ENCODE assay signal across 17 cellular contexts in genomic region chr5:157205708-157206107, GRCh38. TPM values are rescaled to one million over a fixed set of nuclear protein-coding genes. Genes with fewer than 3 reads are reported as not detected.
"Had no signal": no experiment of that assay in that cellular context is flagged by ENCODE, and none has a peak within 500 bp of the region (broad histone marks: within the 10 kb centered on the region; RNA-seq: fewer than 3 reads in every experiment).

No MANE protein-coding gene starts in this region.

- H3K36me3 ChIP-seq: colonic mucosa, pancreas had no signal

- H3K27ac ChIP-seq: colonic mucosa, pancreas had no signal

- ATAC-seq: esophagus mucosa, left lobe of liver, pancreas, sciatic nerve had no signal

- H3K9me3 ChIP-seq: colonic mucosa, pancreas had no signal

- H3K4me3 ChIP-seq: colonic mucosa, pancreas had no signal

- H3K27me3 ChIP-seq: colonic mucosa, pancreas had no signal

- DNase-seq: activated CD4-positive, CD25-positive, alpha-beta regulatory T cell treated with anti-CD3 and anti-CD28 coated beads, Interleukin-2, amount 50 U/mL, for 72 hours; activated gamma-delta T cell; amniotic stem cell; colonic mucosa; midbrain; pancreas; SW 1271 had no signal

- H3K4me1 ChIP-seq: colonic mucosa, pancreas had no signal

RNA-seq across cellular contexts. Expression of gene ITK, which starts 25.1 kb away (rescaled TPM):
- total RNA-seq: lung microvascular endothelial cell, myocyte had no signal
- polyA plus RNA-seq: keratinocyte had no signal

RNA-seq across cellular contexts. Expression of gene GARIN3, which starts 39.6 kb away (rescaled TPM):
- total RNA-seq: cardiac septum, colonic mucosa, esophagus mucosa, left lobe of liver, lung microvascular endothelial cell, myocyte, pancreas, sciatic nerve, SK-MEL-5, urinary bladder had no signal
- polyA plus RNA-seq: keratinocyte, pancreas, thymus, urinary bladder had no signal
